8 cellular contexts compared by ENCODE assay signal in genomic region chr9:87950765-87951488, GRCh38. TPM values are rescaled to one million over a fixed set of nuclear protein-coding genes. Genes with fewer than 3 reads are reported as not detected.
DNase-seq lines count a peak whose midpoint lies in the region; ATAC-seq and TF ChIP-seq lines count a peak whose summit lies in the region.

No MANE protein-coding gene starts in this region.

- no peak overlapping the region for H2AFZ ChIP-seq in OCI-LY3 (ENCODE audit: low read depth, low read length)

- DNase-seq in AG04450 (ENCODE audit: low read depth, low spot score) (no peak), fibroblast of mammary gland (ENCODE audit: low read depth) (peak; percentile 42), transverse colon (no peak), hypothalamus (lab: John Stamatoyannopoulos, UW) (no peak)
- no peak for DNase-seq in NK-92 treated with Interleukin-12 subunit alpha and Interleukin-12 subunit beta, amount 100 ng/mL, for 24 hours (lab: John Stamatoyannopoulos, UW)

- in situ Hi-C loops in transverse colon (cut with MboI; ENCODE audit: low pct_ligation_motif_present in 1 of 4, low pct_unique_long_range_greater_than_20kb in 1 of 4, low sequenced_read_pairs in 3 of 4) = loop anchor here in 3 of 4 donors (10.0 to 25.0 kb wide), 3 partner anchors 111 to 636 kb away; no protein-coding TSS in a partner anchor

- H3K36me3 ChIP-seq in OCI-LY3 (replicated peaks; ENCODE audit: low read depth, low read length) = no peaks in the 10 kb centered on the region
- H3K36me3 ChIP-seq in transverse colon = no peaks in the 10 kb centered on the region

- H3K4me1 ChIP-seq in OCI-LY3 (ENCODE audit: low read length) (no peaks in the 10 kb centered on the region), transverse colon (no peaks in the 10 kb centered on the region)

- H3K9me3 ChIP-seq in AG04450 (ENCODE audit: control insufficient read depth, insufficient read depth, low read length) (no peaks in the 10 kb centered on the region), OCI-LY3 (ENCODE audit: insufficient read depth, low read length) (no peaks in the 10 kb centered on the region), transverse colon (peaks cover 0 to 8% of the 10 kb centered on the region in 2 donors)

- no peak overlapping the region for H3K4me2 ChIP-seq in OCI-LY3 (ENCODE audit: low read length)

- no peak for TF ChIP-seq EP300 in transverse colon (IDR thresholded peaks at IDR 0.05; ENCODE audit: low read depth)

- H4K20me1 ChIP-seq in OCI-LY3 (ENCODE audit: insufficient read depth, low read length) = no peaks in the 10 kb centered on the region

- TF ChIP-seq CTCF in AG04450 (IDR thresholded peaks at IDR 0.05; ENCODE audit: low read depth, low read length) (peak; percentile 45), OCI-LY3 (IDR thresholded peaks at IDR 0.05; ENCODE audit: low read depth, low read length) (peak; percentile 70), fibroblast of mammary gland (conservative IDR thresholded peaks at IDR 0.05; ENCODE audit: control insufficient read depth, insufficient read depth, low read depth, low read length) (peak; percentile 57), transverse colon (IDR thresholded peaks at IDR 0.05) (peak; percentile 42 to 63 (median 52))

- H3K27ac ChIP-seq in AG04450 (ENCODE audit: low read depth, low read length) (no peak overlapping the region), OCI-LY3 (ENCODE audit: low read length) (no peak overlapping the region), transverse colon (no peak overlapping the region)

- H3K79me2 ChIP-seq in OCI-LY3 (ENCODE audit: low read length) = no peaks in the 10 kb centered on the region

- CTCF ChIA-PET in AG04450 (lab: Charles Lee) = interaction anchor here (0.5 to 3.1 kb wide), 5 partner anchors 10 to 91 kb away, joined by 3 to 9 read pairs (median 3); no protein-coding TSS in a partner anchor

- H3K27me3 ChIP-seq in AG04450 (ENCODE audit: control insufficient read depth, insufficient read depth, low read length) (no peaks in the 10 kb centered on the region), OCI-LY3 (ENCODE audit: low read depth, low read length) (no peaks in the 10 kb centered on the region), transverse colon (no peaks in the 10 kb centered on the region)

- TF ChIP-seq POLR2A in transverse colon (IDR thresholded peaks at IDR 0.05) = no peak

- no peak overlapping the region for H3K9ac ChIP-seq in OCI-LY3 (ENCODE audit: low read length)

- ATAC-seq in GM18867 (IDR thresholded peaks at IDR 0.05; ENCODE audit: unreplicated experiment) (peak; percentile 58), GM18909 (IDR thresholded peaks at IDR 0.05; ENCODE audit: poor library complexity, unreplicated experiment) (no peak)

- POLR2A ChIA-PET in AG04450 (lab: Yijun Ruan, JAX) = no interaction called here

- 82% methylated on average over 4 of the region's 4 CpGs; no CpG with 5 or more reads in 1 of the 2 donors for WGBS in transverse colon (ENCODE audit: low coverage in 1 of 2), 2 donors

- intact Hi-C loops in transverse colon (cut with DNase I; ENCODE audit: low total_unique reads) = no loop called here

- no peak overlapping the region for H3K4me3 ChIP-seq in AG04450 (ENCODE audit: low read depth, low read length)
- H3K4me3 ChIP-seq in OCI-LY3 (ENCODE audit: low read length) = no peak overlapping the region
- no peak overlapping the region for H3K4me3 ChIP-seq in fibroblast of mammary gland (ENCODE audit: control insufficient read depth, low read depth, low read length)
- no peak overlapping the region for H3K4me3 ChIP-seq in transverse colon

RNA-seq across cellular contexts. Expression of gene CDK20, which starts 23.4 kb away (rescaled TPM):
- 9.9 TPM in 2 replicates for polyA plus RNA-seq in AG04450 (2011; rRNA removed)
- 5.9 and 9.9 TPM in 2 replicates for polyA minus RNA-seq in AG04450 (2011; rRNA and poly(A)+ RNA removed)
- total RNA-seq in transverse colon = 10 to 100 TPM in 3 of 4 donors, 1 to 10 TPM in 1; 2.8 to 25.4 (median 12.9) TPM

RNA-seq across cellular contexts. Expression of gene SPATA31C1, which starts 33.2 kb away (rescaled TPM):
- not detected in 2 replicates for polyA plus RNA-seq in AG04450 (2011; rRNA removed)
- not detected in 2 replicates for polyA minus RNA-seq in AG04450 (2011; rRNA and poly(A)+ RNA removed)
- total RNA-seq in transverse colon = not detected
